ENCODE assay signal across 17 cellular contexts in genomic region chr11:45860764-45861510, GRCh38. TPM values are rescaled to one million over a fixed set of nuclear protein-coding genes. Genes with fewer than 3 reads are reported as not detected.
A peak's percentile ranks its signal among the peaks of the same experiment; 100 is the strongest.
DNase-seq lines count a peak whose midpoint lies in the region; ATAC-seq and TF ChIP-seq lines count a peak whose summit lies in the region.
"Had no signal": no experiment of that assay in that cellular context is flagged by ENCODE, and none has a peak within 500 bp of the region (broad histone marks: within the 10 kb centered on the region; RNA-seq: fewer than 3 reads in every experiment).

No MANE protein-coding gene starts in this region.

- no peak overlapping the region for H3K4me3 ChIP-seq in cardiac muscle cell
- peak overlapping the region; percentile 7 for H3K4me3 ChIP-seq in psoas muscle
- no peak overlapping the region for H3K4me3 ChIP-seq in upper lobe of right lung

- WGBS in psoas muscle, 3 donors: 44 to 57% (median 50%) methylated on average over 10 of the region's 10 CpGs

- peaks cover 0 to 3% of the 10 kb centered on the region in 2 donors for H3K4me1 Mint-ChIP-seq in natural killer cell treated with Interleukin-12 subunit alpha and Interleukin-12 subunit beta and Interleukin-15 and Interleukin-18, amount 100 ng/mL, for 72 hours (ENCODE audit: low read depth in 2 of 2)
- H3K4me1 Mint-ChIP-seq: IgD-negative memory B cell had no signal

- H3K27ac Mint-ChIP-seq in natural killer cell treated with Interleukin-12 subunit alpha and Interleukin-12 subunit beta and Interleukin-15 and Interleukin-18, amount 100 ng/mL, for 72 hours: no peak overlapping the region
- H3K27ac Mint-ChIP-seq: IgD-negative memory B cell had no signal

- peaks cover 43% of the 10 kb centered on the region for H3K36me3 ChIP-seq in cardiac muscle cell
- H3K36me3 ChIP-seq in psoas muscle (ENCODE audit: insufficient read depth in 1 of 2, low read depth in 1 of 2): peaks cover 5 to 69% of the 10 kb centered on the region in 2 donors
- peaks cover 83% of the 10 kb centered on the region for H3K36me3 ChIP-seq in upper lobe of right lung

- H3K27me3 ChIP-seq in cardiac muscle cell (no peaks in the 10 kb centered on the region), psoas muscle (ENCODE audit: insufficient read depth in 3 of 3, low read length in 2 of 3) (no peaks in the 10 kb centered on the region), upper lobe of right lung (no peaks in the 10 kb centered on the region)

- intact Hi-C loops in left cardiac atrium (cut with DNase I): no loop called here
- intact Hi-C loops in left ventricle myocardium superior (cut with micrococcal nuclease): no loop called here
- intact Hi-C loops in psoas muscle (cut with DNase I): loop anchor here in 1 of 2 donors (10.0 kb wide), 1 partner anchor 54 kb away; the partner anchor contains the start of gene PEX16
- intact Hi-C loops in upper lobe of right lung (cut with DNase I): no loop called here

- H3K4me1 ChIP-seq in cardiac muscle cell (ENCODE audit: low read depth) (peaks cover 22% of the 10 kb centered on the region), psoas muscle (peaks cover 57% of the 10 kb centered on the region), upper lobe of right lung (peaks cover 48% of the 10 kb centered on the region)

- H3K27me3 Mint-ChIP-seq in natural killer cell treated with Interleukin-12 subunit alpha and Interleukin-12 subunit beta and Interleukin-15 and Interleukin-18, amount 100 ng/mL, for 72 hours: no peaks in the 10 kb centered on the region
- H3K27me3 Mint-ChIP-seq: IgD-negative memory B cell had no signal

- H3K4me3 Mint-ChIP-seq in natural killer cell treated with Interleukin-12 subunit alpha and Interleukin-12 subunit beta and Interleukin-15 and Interleukin-18, amount 100 ng/mL, for 72 hours: no peak overlapping the region
- H3K4me3 Mint-ChIP-seq: IgD-negative memory B cell had no signal

- H3K9me3 Mint-ChIP-seq in natural killer cell treated with Interleukin-12 subunit alpha and Interleukin-12 subunit beta and Interleukin-15 and Interleukin-18, amount 100 ng/mL, for 72 hours: no peaks in the 10 kb centered on the region
- H3K9me3 Mint-ChIP-seq: IgD-negative memory B cell had no signal

- no peak for ATAC-seq in left cardiac atrium
- peak; percentile 15 for ATAC-seq in left ventricle myocardium superior
- peak; percentile 53 to 69 (median 60) for ATAC-seq in psoas muscle
- ATAC-seq in upper lobe of right lung: no peak
- ATAC-seq in natural killer cell treated with Interleukin-12 subunit alpha and Interleukin-12 subunit beta and Interleukin-15 and Interleukin-18, amount 100 ng/mL, for 72 hours: no peak
- ATAC-seq in HG02763 (IDR thresholded peaks at IDR 0.05; ENCODE audit: unreplicated experiment): no peak

- peaks cover 5% of the 10 kb centered on the region for H3K36me3 Mint-ChIP-seq in natural killer cell treated with Interleukin-12 subunit alpha and Interleukin-12 subunit beta and Interleukin-15 and Interleukin-18, amount 100 ng/mL, for 72 hours

- H3K9me3 ChIP-seq in cardiac muscle cell (ENCODE audit: low read depth) (no peaks in the 10 kb centered on the region), psoas muscle (no peaks in the 10 kb centered on the region), upper lobe of right lung (no peaks in the 10 kb centered on the region)

- DNase-seq in cardiac muscle cell (ENCODE audit: low read depth in 1 of 2, low spot score in 1 of 2) (no peak), left cardiac atrium (no peak), left ventricle myocardium superior (peak; percentile 54), psoas muscle (no peak), upper lobe of right lung (no peak), COLO668 (lab: John Stamatoyannopoulos, UW; ENCODE audit: unreplicated experiment) (no peak)
- no peak for DNase-seq in natural killer cell treated with Interleukin-12 subunit alpha and Interleukin-12 subunit beta and Interleukin-15 and Interleukin-18, amount 100 ng/mL, for 72 hours (ENCODE audit: low spot score)
- DNase-seq: amniotic stem cell, DMS153, GOT3, mammary epithelial cell, NCI-H187 treated with DMSO at 0.1 percent for 48 hours, SHP77 treated with DMSO at 0.1 percent for 48 hours had no signal

- TF ChIP-seq CTCF in cardiac muscle cell (IDR thresholded peaks at IDR 0.05; ENCODE audit: low read depth, low read length): no peak
- no peak for TF ChIP-seq CTCF in psoas muscle (IDR thresholded peaks at IDR 0.05)
- no peak for TF ChIP-seq CTCF in upper lobe of right lung (IDR thresholded peaks at IDR 0.05)

- H3K27ac ChIP-seq in cardiac muscle cell (peak overlapping the region; percentile 29), psoas muscle (peak overlapping the region; percentile 84), upper lobe of right lung (peak overlapping the region; percentile 82)
- H3K27ac ChIP-seq: C4-2B had no signal

RNA-seq across cellular contexts. Expression of gene CRY2, which starts 13.7 kb away (rescaled TPM):
- total RNA-seq in cardiac muscle cell: 31.5 and 50.5 TPM in 2 replicates
- 28.3 and 40.7 TPM in 2 replicates for polyA plus RNA-seq in cardiac muscle cell
- total RNA-seq in left cardiac atrium: 10 to 100 TPM; 59.2 to 62.9 TPM
- 90.1 TPM for total RNA-seq in left ventricle myocardium superior
- 10 to 100 TPM; 28.7 to 64.5 (median 45.5) TPM for total RNA-seq in psoas muscle
- 10 to 100 TPM; 15.4 to 30.7 (median 20.8) TPM for polyA plus RNA-seq in psoas muscle
- total RNA-seq in upper lobe of right lung: 54.2 TPM
- total RNA-seq in natural killer cell treated with Interleukin-12 subunit alpha and Interleukin-12 subunit beta and Interleukin-15 and Interleukin-18, amount 100 ng/mL, for 72 hours: 10 to 100 TPM; 22.8 to 28.5 TPM

RNA-seq across cellular contexts. Expression of gene MAPK8IP1, which starts 24.5 kb away (rescaled TPM):
- total RNA-seq in cardiac muscle cell (12.6 and 19.1 TPM in 2 replicates), left cardiac atrium (1 to 10 TPM; 5.0 to 6.9 TPM), left ventricle myocardium superior (4.4 TPM), psoas muscle (1 to 10 TPM; 1.3 to 2.6 (median 2.0) TPM), upper lobe of right lung (6.4 TPM)
- polyA plus RNA-seq in cardiac muscle cell (3.9 and 7.4 TPM in 2 replicates), psoas muscle (under 1 TPM; 0.53 to 1.00 (median 0.82) TPM)
- total RNA-seq in natural killer cell treated with Interleukin-12 subunit alpha and Interleukin-12 subunit beta and Interleukin-15 and Interleukin-18, amount 100 ng/mL, for 72 hours: 1 to 10 TPM; 2.0 to 3.4 TPM

RNA-seq across cellular contexts. Expression of gene FREY1, which starts 46.1 kb away (rescaled TPM):
- total RNA-seq in cardiac muscle cell (2.1 and 2.7 TPM in 2 replicates), left cardiac atrium (under 1 TPM; 0.47 to 0.50 TPM), left ventricle myocardium superior (0.52 TPM), psoas muscle (under 1 TPM in 2 of 4 donors, not detected in 2; 0.37 to 0.56 TPM), upper lobe of right lung (0.75 TPM)
- polyA plus RNA-seq in cardiac muscle cell (0.42 TPM in 1 of 2 replicates, not detected in the other), psoas muscle (under 1 TPM in 1 of 3 donors, not detected in 2; 0.14 TPM)
- total RNA-seq in natural killer cell treated with Interleukin-12 subunit alpha and Interleukin-12 subunit beta and Interleukin-15 and Interleukin-18, amount 100 ng/mL, for 72 hours: 1 to 10 TPM; 4.2 to 4.9 TPM
- polyA plus RNA-seq: IgD-negative memory B cell, neural cell had no signal

RNA-seq across cellular contexts. Expression of gene SLC35C1, which starts 56.0 kb away (rescaled TPM):
- total RNA-seq in cardiac muscle cell (8.1 TPM in 2 replicates), left cardiac atrium (10 to 100 TPM; 12.4 to 13.3 TPM), left ventricle myocardium superior (5.1 TPM), psoas muscle (1 to 10 TPM; 5.3 to 8.7 (median 6.9) TPM), upper lobe of right lung (25.1 TPM)
- polyA plus RNA-seq in cardiac muscle cell (7.1 and 15.1 TPM in 2 replicates), psoas muscle (10 to 100 TPM in 2 of 3 donors, 1 to 10 TPM in 1; 6.7 to 11.8 (median 10.1) TPM)
- 10 to 100 TPM; 15.9 to 18.7 TPM for total RNA-seq in natural killer cell treated with Interleukin-12 subunit alpha and Interleukin-12 subunit beta and Interleukin-15 and Interleukin-18, amount 100 ng/mL, for 72 hours

RNA-seq across cellular contexts. Expression of gene PEX16, which starts 56.7 kb away (rescaled TPM):
- 39.9 and 43.0 TPM in 2 replicates for total RNA-seq in cardiac muscle cell
- polyA plus RNA-seq in cardiac muscle cell: 29.0 and 38.9 TPM in 2 replicates
- total RNA-seq in left cardiac atrium: 10 to 100 TPM; 13.6 to 18.4 TPM
- 8.6 TPM for total RNA-seq in left ventricle myocardium superior
- 10 to 100 TPM; 12.1 to 23.5 (median 14.2) TPM for total RNA-seq in psoas muscle
- 10 to 100 TPM; 19.7 to 23.5 (median 21.3) TPM for polyA plus RNA-seq in psoas muscle
- 27.6 TPM for total RNA-seq in upper lobe of right lung
- 10 to 100 TPM; 55.3 to 62.8 TPM for total RNA-seq in natural killer cell treated with Interleukin-12 subunit alpha and Interleukin-12 subunit beta and Interleukin-15 and Interleukin-18, amount 100 ng/mL, for 72 hours

Comparison
In these comparisons a context has a peak if more than half of its experiments do, and no peak if none do; other contexts are left out.
1. ATAC-seq: peak in left ventricle myocardium superior (single experiment) and psoas muscle (4 of 4); none in left cardiac atrium (0 of 2), upper lobe of right lung (single experiment), natural killer cell treated with Interleukin-12 subunit alpha and Interleukin-12 subunit beta and Interleukin-15 and Interleukin-18, amount 100 ng/mL, for 72 hours (0 of 2) and HG02763 (single experiment).
2. H3K27ac ChIP-seq: peak in every context shown above with its lines; median percentile 84 in psoas muscle; 82 in upper lobe of right lung; 29 in cardiac muscle cell.